ENCODE assay signal across 28 cellular contexts in the genomic region with DNA sequence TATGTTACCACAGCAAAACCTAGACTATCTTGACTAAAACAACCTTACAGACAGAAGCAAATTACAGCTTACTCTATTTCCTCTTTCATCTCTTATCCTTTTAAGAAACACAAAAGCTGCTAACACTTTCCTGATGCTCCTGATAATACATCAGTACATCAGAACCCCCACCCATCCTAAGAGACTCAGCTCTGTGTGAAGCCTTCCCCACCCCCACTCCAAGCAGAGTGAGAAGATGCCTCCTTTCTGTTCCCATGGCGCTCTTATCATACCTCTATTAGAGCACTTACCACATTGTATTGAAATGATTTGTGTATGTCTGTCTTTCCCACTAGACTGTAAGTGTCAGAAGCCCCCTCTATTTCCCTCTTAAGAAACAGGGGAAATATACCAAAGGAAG.
"Had no signal": no experiment of that assay in that cellular context is flagged by ENCODE, and none has a peak within 500 bp of the region (broad histone marks: within the 10 kb centered on the region; RNA-seq: fewer than 3 reads in every experiment).

No MANE protein-coding gene starts in this region.

- H3K4me1 Mint-ChIP-seq: stimulated activated effector memory CD8-positive, alpha-beta T cell treated with anti-CD3 and anti-CD28 coated beads, Interleukin-12 subunit alpha, Interleukin-12 subunit beta, amount 100 ng/mL, for 72 hours; stimulated activated memory B cell treated with anti-CD40 and anti-IgM and Interleukin-4, amounts not matched to agents 10 μg/mL and 1 μg/mL and 100 μg/mL, for 72 hours; stimulated activated naive B cell treated with anti-CD40 and anti-IgM and Interleukin-4, amounts not matched to agents 10 μg/mL and 1 μg/mL and 100 μg/mL, for 72 hours; stimulated activated naive CD8-positive, alpha-beta T cell treated with anti-CD3 and anti-CD28 coated beads, Interleukin-15, amount 100 ng/mL, for 72 hours had no signal

- ATAC-seq: stimulated activated effector memory CD8-positive, alpha-beta T cell treated with anti-CD3 and anti-CD28 coated beads, Interleukin-12 subunit alpha, Interleukin-12 subunit beta, amount 100 ng/mL, for 72 hours; stimulated activated memory B cell treated with anti-CD40 and anti-IgM and Interleukin-4, amounts not matched to agents 10 μg/mL and 1 μg/mL and 100 μg/mL, for 72 hours; stimulated activated naive B cell treated with anti-CD40 and anti-IgM and Interleukin-4, amounts not matched to agents 10 μg/mL and 1 μg/mL and 100 μg/mL, for 72 hours; stimulated activated naive CD8-positive, alpha-beta T cell treated with anti-CD3 and anti-CD28 coated beads, Interleukin-15, amount 100 ng/mL, for 72 hours; stimulated activated naive CD8-positive, alpha-beta T cell treated with anti-CD3 and anti-CD28 coated beads, Interleukin-15, Interleukin-2, amounts not matched to agents 100 U/mL and 50 U/mL, for 24 hours; upper lobe of right lung had no signal

- H3K4me3 ChIP-seq: stomach, suprapubic skin, testis, thoracic aorta, thyroid gland, tibial artery, tibial nerve, transverse colon, upper lobe of left lung, upper lobe of right lung, uterus, vagina had no signal

- DNase-seq: stimulated activated CD4-positive, alpha-beta T cell treated with anti-CD3 and anti-CD28 coated beads, Interleukin-2, amount 100 ng/mL, for 48 hours; stimulated activated CD4-positive, alpha-beta T cell treated with anti-CD3 and anti-CD28 coated beads, Interleukin-4, amount 100 ng/mL, for 1 hour; stimulated activated CD4-positive, alpha-beta T cell treated with anti-CD3 and anti-CD28 coated beads, Interleukin-4, amount 100 ng/mL, for 24 hours; stimulated activated CD4-positive, alpha-beta T cell treated with anti-CD3 and anti-CD28 coated beads, Interleukin-4, amount 100 ng/mL, for 4 hours; stimulated activated CD8-positive, alpha-beta memory T cell treated with anti-CD3 and anti-CD28 coated beads, Interleukin-4, amount 100 ng/mL, for 48 hours; stimulated activated naive B cell treated with anti-CD40 and anti-IgM and Interleukin-4, amounts not matched to agents 10 μg/mL and 1 μg/mL and 100 μg/mL, for 72 hours; stimulated activated naive CD4-positive, alpha-beta T cell; stimulated activated naive CD4-positive, alpha-beta T cell treated with Interleukin-2 at 50 U/mL for 16 hours; stimulated activated naive CD8-positive, alpha-beta T cell treated with anti-CD3 and anti-CD28 coated beads, Interleukin-15, amount 100 ng/mL, for 72 hours; stimulated activated naive CD8-positive, alpha-beta T cell treated with anti-CD3 and anti-CD28 coated beads, Interleukin-15, Interleukin-2, amounts not matched to agents 100 U/mL and 50 U/mL, for 24 hours; stomach; substantia nigra; testis; thyroid gland; tibial artery; transverse colon; trophoblast cell; upper lobe of left lung; upper lobe of right lung; uterus had no signal

- H3K36me3 ChIP-seq: stomach, suprapubic skin, thoracic aorta, thyroid gland, tibial artery, tibial nerve, transverse colon, upper lobe of left lung, upper lobe of right lung, uterus, vagina had no signal

- H3K36me3 Mint-ChIP-seq: stimulated activated effector memory CD8-positive, alpha-beta T cell treated with anti-CD3 and anti-CD28 coated beads, Interleukin-12 subunit alpha, Interleukin-12 subunit beta, amount 100 ng/mL, for 72 hours; stimulated activated memory B cell treated with anti-CD40 and anti-IgM and Interleukin-4, amounts not matched to agents 10 μg/mL and 1 μg/mL and 100 μg/mL, for 72 hours; stimulated activated naive B cell treated with anti-CD40 and anti-IgM and Interleukin-4, amounts not matched to agents 10 μg/mL and 1 μg/mL and 100 μg/mL, for 72 hours; type B pancreatic cell had no signal

- H3K4me1 ChIP-seq: stomach, suprapubic skin, testis, thyroid gland, tibial artery, tibial nerve, transverse colon, upper lobe of left lung, upper lobe of right lung, uterus, vagina had no signal

- H3K4me3 Mint-ChIP-seq: stimulated activated effector memory CD8-positive, alpha-beta T cell treated with anti-CD3 and anti-CD28 coated beads, Interleukin-12 subunit alpha, Interleukin-12 subunit beta, amount 100 ng/mL, for 72 hours; stimulated activated memory B cell treated with anti-CD40 and anti-IgM and Interleukin-4, amounts not matched to agents 10 μg/mL and 1 μg/mL and 100 μg/mL, for 72 hours; stimulated activated naive B cell treated with anti-CD40 and anti-IgM and Interleukin-4, amounts not matched to agents 10 μg/mL and 1 μg/mL and 100 μg/mL, for 72 hours; stimulated activated naive CD8-positive, alpha-beta T cell treated with anti-CD3 and anti-CD28 coated beads, Interleukin-15, amount 100 ng/mL, for 72 hours; stimulated activated naive CD8-positive, alpha-beta T cell treated with anti-CD3 and anti-CD28 coated beads, Interleukin-15, Interleukin-2, amounts not matched to agents 100 ng/mL and 50 ng/mL, for 24 hours; type B pancreatic cell had no signal

- H3K27ac Mint-ChIP-seq: stimulated activated effector memory CD8-positive, alpha-beta T cell treated with anti-CD3 and anti-CD28 coated beads, Interleukin-12 subunit alpha, Interleukin-12 subunit beta, amount 100 ng/mL, for 72 hours; stimulated activated memory B cell treated with anti-CD40 and anti-IgM and Interleukin-4, amounts not matched to agents 10 μg/mL and 1 μg/mL and 100 μg/mL, for 72 hours; stimulated activated naive B cell treated with anti-CD40 and anti-IgM and Interleukin-4, amounts not matched to agents 10 μg/mL and 1 μg/mL and 100 μg/mL, for 72 hours; stimulated activated naive CD8-positive, alpha-beta T cell treated with anti-CD3 and anti-CD28 coated beads, Interleukin-15, amount 100 ng/mL, for 72 hours; stimulated activated naive CD8-positive, alpha-beta T cell treated with anti-CD3 and anti-CD28 coated beads, Interleukin-15, Interleukin-2, amounts not matched to agents 100 ng/mL and 50 ng/mL, for 24 hours; type B pancreatic cell had no signal

- H3K9me3 ChIP-seq: stomach, suprapubic skin, testis, thoracic aorta, thyroid gland, tibial artery, tibial nerve, transverse colon, upper lobe of left lung, upper lobe of right lung, uterus, vagina had no signal

- H3K27me3 ChIP-seq: testis, thyroid gland, tibial artery, tibial nerve, upper lobe of left lung, uterus, vagina had no signal

- H3K9me3 Mint-ChIP-seq: stimulated activated memory B cell treated with anti-CD40 and anti-IgM and Interleukin-4, amounts not matched to agents 10 μg/mL and 1 μg/mL and 100 μg/mL, for 72 hours; stimulated activated naive CD8-positive, alpha-beta T cell treated with anti-CD3 and anti-CD28 coated beads, Interleukin-15, amount 100 ng/mL, for 72 hours; stimulated activated naive CD8-positive, alpha-beta T cell treated with anti-CD3 and anti-CD28 coated beads, Interleukin-15, Interleukin-2, amounts not matched to agents 100 ng/mL and 50 ng/mL, for 24 hours; type B pancreatic cell had no signal

- H3K27ac ChIP-seq: stomach, suprapubic skin, testis, thoracic aorta, thyroid gland, tibial artery, tibial nerve, transverse colon, upper lobe of left lung, upper lobe of right lung, uterus, vagina had no signal
